ENCODE assay signal across 14 cellular contexts in genomic region chr9:96255698-96256097, GRCh38. TPM values are rescaled to one million over a fixed set of nuclear protein-coding genes. Genes with fewer than 3 reads are reported as not detected.
DNase-seq lines count a peak whose midpoint lies in the region; ATAC-seq and TF ChIP-seq lines count a peak whose summit lies in the region.
"Had no signal": no experiment of that assay in that cellular context is flagged by ENCODE, and none has a peak within 500 bp of the region (broad histone marks: within the 10 kb centered on the region; RNA-seq: fewer than 3 reads in every experiment).

No MANE protein-coding gene starts in this region.

- H3F3A ChIP-seq in GM23338 (replicated peaks; ENCODE audit: low read depth) (no peaks in the 10 kb centered on the region), neural progenitor cell (ENCODE audit: low read depth) (no peaks in the 10 kb centered on the region)

- H3K4me1 ChIP-seq in GM23338 (ENCODE audit: insufficient read depth) (peaks cover 35% of the 10 kb centered on the region), HUES6 (ENCODE audit: control insufficient read depth, insufficient read depth, low read length) (peaks cover 45% of the 10 kb centered on the region), neural progenitor cell (peaks cover 5% of the 10 kb centered on the region), heart right ventricle (no peaks in the 10 kb centered on the region)

- no peaks in the 10 kb centered on the region for H4K20me1 ChIP-seq in GM23338 (replicated peaks; ENCODE audit: insufficient read depth)
- no peaks in the 10 kb centered on the region for H4K20me1 ChIP-seq in neural progenitor cell (ENCODE audit: low read depth)
- H4K20me1 ChIP-seq: BLaER1 treated with 17β-estradiol and CSF1 and Interleukin-3, amounts not matched to agents 10 nM and 100 nM had no signal

- H3K36me3 ChIP-seq in GM23338 (ENCODE audit: insufficient read depth) (no peaks in the 10 kb centered on the region), HUES6 (ENCODE audit: control insufficient read depth, insufficient read depth, low read length) (no peaks in the 10 kb centered on the region), neural progenitor cell (no peaks in the 10 kb centered on the region), heart right ventricle (no peaks in the 10 kb centered on the region)
- H3K36me3 ChIP-seq: BLaER1 treated with 17β-estradiol and CSF1 and Interleukin-3, amounts not matched to agents 10 nM and 100 nM had no signal

- H2AFZ ChIP-seq in GM23338 (peak overlapping the region; percentile 98), neural progenitor cell (replicated peaks) (peak overlapping the region; percentile 47)

- H3K4me2 ChIP-seq in GM23338 (no peak overlapping the region), neural progenitor cell (no peak overlapping the region)
- H3K4me2 ChIP-seq: BLaER1 treated with 17β-estradiol and CSF1 and Interleukin-3, amounts not matched to agents 10 nM and 100 nM had no signal

- H3K27me3 Mint-ChIP-seq in GM23338 (ENCODE audit: insufficient read depth, low read depth, poor library complexity) (peaks cover 8% of the 10 kb centered on the region), endothelial cell (ENCODE audit: unreplicated experiment) (no peaks in the 10 kb centered on the region), neural progenitor cell (ENCODE audit: insufficient read depth, low read depth) (no peaks in the 10 kb centered on the region)
- peaks cover 27% of the 10 kb centered on the region for H3K27me3 Mint-ChIP-seq in activated T-cell treated with anti-CD3 and anti-CD28 coated beads, Interleukin-2, amount 50 U/mL, for 4 hours (ENCODE audit: low read depth)

- no peaks in the 10 kb centered on the region for H3K36me3 Mint-ChIP-seq in GM23338 (ENCODE audit: low read depth)
- no peaks in the 10 kb centered on the region for H3K36me3 Mint-ChIP-seq in endothelial cell (ENCODE audit: low read depth, unreplicated experiment)
- H3K36me3 Mint-ChIP-seq in neural progenitor cell: no peaks in the 10 kb centered on the region
- no peaks in the 10 kb centered on the region for H3K36me3 Mint-ChIP-seq in activated T-cell treated with anti-CD3 and anti-CD28 coated beads, Interleukin-2, amount 50 U/mL, for 4 hours (ENCODE audit: insufficient read depth)
- H3K36me3 Mint-ChIP-seq: CD4-positive, CD25-positive, alpha-beta regulatory T cell had no signal

- H3K4me1 Mint-ChIP-seq in GM23338: peaks cover 55% of the 10 kb centered on the region
- H3K4me1 Mint-ChIP-seq in endothelial cell (ENCODE audit: unreplicated experiment): peaks cover 9% of the 10 kb centered on the region
- peaks cover 5% of the 10 kb centered on the region for H3K4me1 Mint-ChIP-seq in neural progenitor cell
- peaks cover 3% of the 10 kb centered on the region for H3K4me1 Mint-ChIP-seq in activated T-cell treated with anti-CD3 and anti-CD28 coated beads, Interleukin-2, amount 50 U/mL, for 4 hours (ENCODE audit: low read depth)

- H3K4me3 ChIP-seq in GM23338 (no peak overlapping the region), HUES6 (ENCODE audit: low read depth, low read length) (no peak overlapping the region), neural progenitor cell (no peak overlapping the region), heart right ventricle (no peak overlapping the region)
- H3K4me3 ChIP-seq: BLaER1 treated with 17β-estradiol and CSF1 and Interleukin-3, amounts not matched to agents 10 nM and 100 nM had no signal

- H3K9me3 Mint-ChIP-seq in GM23338 (no peaks in the 10 kb centered on the region), endothelial cell (ENCODE audit: unreplicated experiment) (no peaks in the 10 kb centered on the region), neural progenitor cell (no peaks in the 10 kb centered on the region)
- H3K9me3 Mint-ChIP-seq in activated T-cell treated with anti-CD3 and anti-CD28 coated beads, Interleukin-2, amount 50 U/mL, for 4 hours: no peaks in the 10 kb centered on the region

- no peaks in the 10 kb centered on the region for H3K9me3 ChIP-seq in HUES6 (ENCODE audit: control insufficient read depth, insufficient read depth, low read depth, low read length)
- H3K9me3 ChIP-seq in neural progenitor cell (ENCODE audit: low read depth): no peaks in the 10 kb centered on the region
- no peaks in the 10 kb centered on the region for H3K9me3 ChIP-seq in heart right ventricle
- H3K9me3 ChIP-seq: BLaER1 treated with 17β-estradiol and CSF1 and Interleukin-3, amounts not matched to agents 10 nM and 100 nM had no signal

- H3K79me2 ChIP-seq in GM23338 (replicated peaks; ENCODE audit: insufficient read depth) (no peaks in the 10 kb centered on the region), neural progenitor cell (ENCODE audit: low read depth) (no peaks in the 10 kb centered on the region)

- H3K27ac Mint-ChIP-seq in GM23338: peak overlapping the region; percentile 66; the same call in 1 of the 2 replicates
- H3K27ac Mint-ChIP-seq in endothelial cell (ENCODE audit: unreplicated experiment): peak overlapping the region; percentile 85
- no peak overlapping the region for H3K27ac Mint-ChIP-seq in neural progenitor cell
- H3K27ac Mint-ChIP-seq: CD4-positive, CD25-positive, alpha-beta regulatory T cell had no signal

- DNase-seq in GM23338 (ENCODE audit: low spot score) (peak; percentile 24), endothelial cell (ENCODE audit: low spot score) (no peak), neural progenitor cell (ENCODE audit: low spot score) (no peak), heart right ventricle (no peak), posterior cingulate gyrus (no peak)
- no peak for DNase-seq in activated T-cell treated with anti-CD3 and anti-CD28 coated beads, Interleukin-2, amount 50 U/mL, for 4 hours
- DNase-seq in stimulated activated CD4-positive, alpha-beta T cell treated with anti-CD3 and anti-CD28 coated beads, Interleukin-4, amount 100 ng/mL, for 4 hours: no peak
- DNase-seq: ACHN; CD4-positive, CD25-positive, alpha-beta regulatory T cell; DMS53; GF-D8 had no signal

- H3K27ac ChIP-seq in GM23338 (ENCODE audit: low read depth) (peak overlapping the region; percentile 45; the same call in 1 of the 2 replicates), HUES6 (ENCODE audit: low read depth, low read length) (no peak overlapping the region), neural progenitor cell (no peak overlapping the region), heart right ventricle (no peak overlapping the region)
- H3K27ac ChIP-seq: BLaER1 treated with 17β-estradiol and CSF1 and Interleukin-3, amounts not matched to agents 10 nM and 100 nM had no signal

- WGBS in heart right ventricle, 2 donors: 83 to 88% methylated on average over 18 of the region's 18 CpGs

- H3K4me3 Mint-ChIP-seq in GM23338: no peak overlapping the region
- H3K4me3 Mint-ChIP-seq in endothelial cell (ENCODE audit: unreplicated experiment): no peak overlapping the region
- no peak overlapping the region for H3K4me3 Mint-ChIP-seq in neural progenitor cell
- H3K4me3 Mint-ChIP-seq in activated T-cell treated with anti-CD3 and anti-CD28 coated beads, Interleukin-2, amount 50 U/mL, for 4 hours: no peak overlapping the region
- H3K4me3 Mint-ChIP-seq: CD4-positive, CD25-positive, alpha-beta regulatory T cell had no signal

- intact Hi-C loops in heart right ventricle (cut with DNase I) (no loop called here), posterior cingulate gyrus (cut with DNase I) (no loop called here)

- no peaks in the 10 kb centered on the region for H3K27me3 ChIP-seq in GM23338 (ENCODE audit: insufficient read depth)
- no peaks in the 10 kb centered on the region for H3K27me3 ChIP-seq in HUES6 (ENCODE audit: control insufficient read depth, insufficient read depth, low read length)
- H3K27me3 ChIP-seq in neural progenitor cell: no peaks in the 10 kb centered on the region
- H3K27me3 ChIP-seq in heart right ventricle: peaks cover 0 to 8% (median 0%) of the 10 kb centered on the region in 7 donors
- H3K27me3 ChIP-seq: BLaER1 treated with 17β-estradiol and CSF1 and Interleukin-3, amounts not matched to agents 10 nM and 100 nM had no signal

- H3K9me2 ChIP-seq in GM23338 (ENCODE audit: insufficient read depth): no peaks in the 10 kb centered on the region

- TF ChIP-seq CTCF in GM23338 (conservative IDR thresholded peaks at IDR 0.05; ENCODE audit: low read depth in 2 of 2): no peak
- TF ChIP-seq CTCF in endothelial cell (IDR thresholded peaks at IDR 0.05; ENCODE audit: unreplicated experiment): no peak
- no peak for TF ChIP-seq CTCF in neural progenitor cell (IDR thresholded peaks at IDR 0.05)
- no peak for TF ChIP-seq CTCF in heart right ventricle (IDR thresholded peaks at IDR 0.05)

- peak; percentile 48 for ATAC-seq in GM23338
- ATAC-seq in heart right ventricle: no peak
- ATAC-seq in activated T-cell treated with anti-CD3 and anti-CD28 coated beads, Interleukin-2, amount 50 U/mL, for 4 hours: no peak

- H3K9ac ChIP-seq in HUES6 (ENCODE audit: low read length) (peak overlapping the region; percentile 20), neural progenitor cell (no peak overlapping the region)
- H3K9ac ChIP-seq: BLaER1 treated with 17β-estradiol and CSF1 and Interleukin-3, amounts not matched to agents 10 nM and 100 nM had no signal

TF ChIP-seq in GM23338, 12 proteins besides CTCF, POLR2A, EP300 and RAD21 (continues in another document):
- TF ChIP-seq ZNF331 (CRISPR knock-in tag; IDR thresholded peaks at IDR 0.05; ENCODE audit: low read depth) (no peak), STAT1 (IDR thresholded peaks at IDR 0.05; ENCODE audit: unreplicated experiment) (no peak), EZH2 (IDR thresholded peaks at IDR 0.05; ENCODE audit: low read depth, unreplicated experiment) (no peak), JUNB (IDR thresholded peaks at IDR 0.05; ENCODE audit: unreplicated experiment) (no peak), NANOG (IDR thresholded peaks at IDR 0.05; ENCODE audit: borderline replicate concordance) (no peak)
- TF ChIP-seq, protein P1, sequence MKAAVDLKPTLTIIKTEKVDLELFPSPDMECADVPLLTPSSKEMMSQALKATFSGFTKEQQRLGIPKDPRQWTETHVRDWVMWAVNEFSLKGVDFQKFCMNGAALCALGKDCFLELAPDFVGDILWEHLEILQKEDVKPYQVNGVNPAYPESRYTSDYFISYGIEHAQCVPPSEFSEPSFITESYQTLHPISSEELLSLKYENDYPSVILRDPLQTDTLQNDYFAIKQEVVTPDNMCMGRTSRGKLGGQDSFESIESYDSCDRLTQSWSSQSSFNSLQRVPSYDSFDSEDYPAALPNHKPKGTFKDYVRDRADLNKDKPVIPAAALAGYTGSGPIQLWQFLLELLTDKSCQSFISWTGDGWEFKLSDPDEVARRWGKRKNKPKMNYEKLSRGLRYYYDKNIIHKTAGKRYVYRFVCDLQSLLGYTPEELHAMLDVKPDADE (IDR thresholded peaks at IDR 0.05): no peak

RNA-seq across cellular contexts. Expression of gene HSD17B3, which starts 46.3 kb away (rescaled TPM):
- not detected in 2 replicates for total RNA-seq in GM23338 (2014; rRNA removed; shearing (Covaris generic))
- polyA plus RNA-seq in GM23338 (2016; fragmentation: Nextera tagmentation; extraction: Ambion mirVana): not detected in 2 replicates
- total RNA-seq in endothelial cell (ENCODE audit: unreplicated experiment): not detected
- total RNA-seq in neural progenitor cell (ENCODE audit: low replicate concordance): not detected in 2 replicates
- 1 to 10 TPM in 6 of 10 donors, under 1 TPM in 4; 0.66 to 2.5 (median 1.2) TPM for total RNA-seq in heart right ventricle
- 10 to 100 TPM in 1 of 2 donors, 1 to 10 TPM in 1; 1.0 to 12.2 TPM for polyA plus RNA-seq in heart right ventricle
- not detected for total RNA-seq in activated T-cell treated with anti-CD3 and anti-CD28 coated beads, Interleukin-2, amount 50 U/mL, for 4 hours
- total RNA-seq: A172 had no signal
- polyA plus RNA-seq: CD4-positive, CD25-positive, alpha-beta regulatory T cell had no signal
